Comparison of ENCODE assay signal across 8 cellular contexts in the genomic region with DNA sequence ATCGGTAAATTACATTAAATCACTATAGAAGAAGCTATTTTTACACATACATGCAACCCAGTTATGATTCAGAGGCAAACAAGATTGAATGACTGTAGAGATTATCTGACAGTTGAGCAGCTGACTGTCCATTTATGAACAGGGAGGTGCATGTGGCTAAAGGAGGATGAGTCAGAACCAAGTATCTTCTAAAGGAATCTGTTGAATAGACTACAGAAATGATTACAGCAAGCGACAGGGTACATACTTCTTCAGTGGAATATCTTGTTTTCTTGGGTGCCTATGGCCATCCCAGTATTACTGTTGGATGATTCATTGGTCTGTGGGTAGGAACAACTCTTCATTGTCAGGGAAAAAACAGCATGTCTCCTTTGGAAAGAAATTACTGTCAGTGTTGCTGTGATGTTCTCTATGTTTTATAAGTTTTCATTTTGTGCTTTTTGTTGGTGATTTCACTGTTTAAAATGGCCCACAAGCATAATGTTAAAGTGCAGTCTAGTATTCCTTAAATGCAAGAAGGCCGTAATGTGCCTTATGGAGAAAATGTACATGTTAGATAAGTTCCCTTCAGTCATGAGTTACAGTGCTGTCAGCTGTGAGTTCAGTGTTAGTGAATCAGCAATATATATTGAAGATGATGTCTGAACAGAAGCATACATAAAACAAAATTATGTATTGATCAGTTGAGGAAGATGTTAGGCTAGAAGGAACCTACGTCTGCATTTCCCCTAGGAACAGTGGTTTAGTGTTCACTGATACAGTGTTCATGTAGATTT. TPM values are rescaled to one million over a fixed set of nuclear protein-coding genes. Genes with fewer than 3 reads are reported as not detected.
DNase-seq lines count a peak whose midpoint lies in the region; ATAC-seq and TF ChIP-seq lines count a peak whose summit lies in the region.

No MANE protein-coding gene starts in this region.

- peaks cover 24% of the 10 kb centered on the region for H3K36me3 Mint-ChIP-seq in Calu3 (ENCODE audit: insufficient read depth, unreplicated experiment)
- peaks cover 48% of the 10 kb centered on the region for H3K36me3 Mint-ChIP-seq in activated naive CD4-positive, alpha-beta T cell treated with anti-CD3 and anti-CD28 coated beads, Interleukin-2, amount 10 ng/mL, durations not matched to agents 7 days and 5 days

- TF ChIP-seq CTCF in Calu3 (IDR thresholded peaks at IDR 0.05; ENCODE audit: unreplicated experiment) (no peak), testis (IDR thresholded peaks at IDR 0.05) (no peak)

- H3K36me3 ChIP-seq in mesenchymal stem cell (ENCODE audit: control insufficient read depth in 1 of 2, insufficient read depth in 2 of 2, low read depth in 1 of 2, low read length in 2 of 2) (peaks cover 0 to 9% of the 10 kb centered on the region in 2 experiments), testis (ENCODE audit: low read depth, missing control alignments) (no peaks in the 10 kb centered on the region)

- POLR2A ChIA-PET in HEK293T (lab: Yijun Ruan, JAX): no interaction called here

- H2AK5ac ChIP-seq in mesenchymal stem cell (ENCODE audit: low read length, severe bottlenecking): no peak overlapping the region

- H3K9me3 ChIP-seq in mesenchymal stem cell (ENCODE audit: control insufficient read depth, low read length) (no peaks in the 10 kb centered on the region), testis (no peaks in the 10 kb centered on the region)

- H3K4me3 Mint-ChIP-seq in Calu3 (ENCODE audit: low read depth, unreplicated experiment): no peak overlapping the region
- H3K4me3 Mint-ChIP-seq in activated naive CD4-positive, alpha-beta T cell treated with anti-CD3 and anti-CD28 coated beads, Interleukin-2, amount 10 ng/mL, durations not matched to agents 7 days and 5 days: no peak overlapping the region

- H3K4me3 ChIP-seq in mesenchymal stem cell (ENCODE audit: insufficient read depth in 1 of 2, low read depth in 1 of 2, low read length in 2 of 2) (no peak overlapping the region), testis (no peak overlapping the region)

- H3K4me1 ChIP-seq in mesenchymal stem cell (ENCODE audit: control insufficient read depth, insufficient read depth, low read depth, low read length) (no peaks in the 10 kb centered on the region), testis (no peaks in the 10 kb centered on the region)

- H3K9ac ChIP-seq in mesenchymal stem cell (ENCODE audit: low read length): peak overlapping the region; percentile 62

- ATAC-seq in HG03135 (IDR thresholded peaks at IDR 0.05; ENCODE audit: unreplicated experiment) (peak; percentile 51), GM21360 (IDR thresholded peaks at IDR 0.05; ENCODE audit: unreplicated experiment) (no peak)

- WGBS in mesenchymal stem cell: 42% methylated on average over 3 of the region's 4 CpGs
- 82 to 83% methylated on average over 4 of the region's 4 CpGs for WGBS in testis, 2 donors

- no peak for DNase-seq in Calu3
- DNase-seq in activated naive CD4-positive, alpha-beta T cell treated with anti-CD3 and anti-CD28 coated beads, Interleukin-2, amount 10 ng/mL, durations not matched to agents 7 days and 5 days: no peak
- DNase-seq in mesenchymal stem cell: peak; percentile 98
- DNase-seq in testis: no peak
- DNase-seq in activated effector memory CD4-positive, alpha-beta T cell treated with anti-CD3 and anti-CD28 coated beads, Interleukin-2, amount 50 U/mL, for 16 hours: no peak
- no peak for DNase-seq in HEK293T (ENCODE audit: extremely low spot score)

- no peak overlapping the region for H2BK120ac ChIP-seq in mesenchymal stem cell (ENCODE audit: low read depth, low read length)

- no peak overlapping the region for H3K14ac ChIP-seq in mesenchymal stem cell (ENCODE audit: low read length in 2 of 2)

- H3K27me3 Mint-ChIP-seq in Calu3 (ENCODE audit: unreplicated experiment): no peaks in the 10 kb centered on the region
- no peaks in the 10 kb centered on the region for H3K27me3 Mint-ChIP-seq in activated naive CD4-positive, alpha-beta T cell treated with anti-CD3 and anti-CD28 coated beads, Interleukin-2, amount 10 ng/mL, durations not matched to agents 7 days and 5 days

- H3K4me2 ChIP-seq in mesenchymal stem cell (ENCODE audit: low read length, poor library complexity, severe bottlenecking): no peak overlapping the region

- peaks cover 11% of the 10 kb centered on the region for H3K79me1 ChIP-seq in mesenchymal stem cell (replicated peaks; ENCODE audit: low read length, poor library complexity, severe bottlenecking)

- CTCF ChIA-PET in Calu3 (lab: Charles Lee): no interaction called here
- CTCF ChIA-PET in activated naive CD4-positive, alpha-beta T cell treated with anti-CD3 and anti-CD28 coated beads, Interleukin-2, amount 10 ng/mL, durations not matched to agents 7 days and 5 days (lab: Charles Lee): interaction anchor here (0.9 to 1.5 kb wide), 3 partner anchors 10 to 99 kb away, joined by 3 read pairs; no protein-coding TSS in a partner anchor
- CTCF ChIA-PET in HEK293T (lab: Yijun Ruan, JAX): no interaction called here

- H3K4ac ChIP-seq in mesenchymal stem cell (ENCODE audit: low read depth in 1 of 2, low read length in 2 of 2): no peak overlapping the region

- peak overlapping the region; percentile 77 for H3K27ac ChIP-seq in mesenchymal stem cell (ENCODE audit: low read length, poor library complexity, severe bottlenecking)
- no peak overlapping the region for H3K27ac ChIP-seq in testis

- H3K9me3 Mint-ChIP-seq in Calu3 (ENCODE audit: low read depth, unreplicated experiment): no peaks in the 10 kb centered on the region
- no peaks in the 10 kb centered on the region for H3K9me3 Mint-ChIP-seq in activated naive CD4-positive, alpha-beta T cell treated with anti-CD3 and anti-CD28 coated beads, Interleukin-2, amount 10 ng/mL, durations not matched to agents 7 days and 5 days

- H3K27ac Mint-ChIP-seq in Calu3 (ENCODE audit: unreplicated experiment): peak overlapping the region; percentile 17
- peak overlapping the region; percentile 82 for H3K27ac Mint-ChIP-seq in activated naive CD4-positive, alpha-beta T cell treated with anti-CD3 and anti-CD28 coated beads, Interleukin-2, amount 10 ng/mL, durations not matched to agents 7 days and 5 days

- no peak overlapping the region for H2BK5ac ChIP-seq in mesenchymal stem cell (ENCODE audit: low read depth, low read length, poor library complexity, severe bottlenecking)

- peaks cover 11% of the 10 kb centered on the region for H3K4me1 Mint-ChIP-seq in Calu3 (ENCODE audit: low read depth, unreplicated experiment)
- peaks cover 57% of the 10 kb centered on the region for H3K4me1 Mint-ChIP-seq in activated naive CD4-positive, alpha-beta T cell treated with anti-CD3 and anti-CD28 coated beads, Interleukin-2, amount 10 ng/mL, durations not matched to agents 7 days and 5 days

- H2BK15ac ChIP-seq in mesenchymal stem cell (ENCODE audit: low read depth, poor library complexity, severe bottlenecking): no peak overlapping the region

- H4K91ac ChIP-seq in mesenchymal stem cell (ENCODE audit: low read length): no peak overlapping the region

- no peak overlapping the region for H3K18ac ChIP-seq in mesenchymal stem cell (ENCODE audit: low read depth in 1 of 2, low read length in 2 of 2)

- no peak overlapping the region for H3K23ac ChIP-seq in mesenchymal stem cell (ENCODE audit: low read length in 2 of 2)

- H2AFZ ChIP-seq in mesenchymal stem cell (ENCODE audit: low read depth, low read length): no peak overlapping the region

- intact Hi-C loops in Calu3 (cut with micrococcal nuclease; ENCODE audit: unreplicated experiment) (no loop called here), testis (cut with DNase I; ENCODE audit: low total_unique reads) (no loop called here)

- H3K27me3 ChIP-seq in mesenchymal stem cell (ENCODE audit: control insufficient read depth in 1 of 2, insufficient read depth in 1 of 2, low read length in 2 of 2) (no peaks in the 10 kb centered on the region), testis (no peaks in the 10 kb centered on the region)

- H2BK12ac ChIP-seq in mesenchymal stem cell (ENCODE audit: low read length in 2 of 2): no peak overlapping the region

- no peak overlapping the region for H4K8ac ChIP-seq in mesenchymal stem cell (ENCODE audit: low read length)

- BruUV-seq in Calu3 (replicated peaks; lab: Mats Ljungman, UMichigan): no TSS peak

- no peak for TF ChIP-seq POLR2A in testis (IDR thresholded peaks at IDR 0.05)

TF ChIP-seq in HEK293T, 16 proteins besides CTCF, POLR2A, EP300 and RAD21:
- no peak for TF ChIP-seq FOXA1 (IDR thresholded peaks at IDR 0.05)
- no peak for TF ChIP-seq ELF4 (IDR thresholded peaks at IDR 0.05)
- TF ChIP-seq ZNF384 (IDR thresholded peaks at IDR 0.05): no peak

RNA-seq across cellular contexts. Expression of a gene that starts 27.0 kb away (rescaled TPM):
- total RNA-seq in Calu3 (2022): 116 and 131 TPM in 2 replicates
- 37.0 TPM for polyA plus RNA-seq in mesenchymal stem cell (2013, experiment 1 of 2)
- polyA plus RNA-seq in mesenchymal stem cell (2013, experiment 2 of 2): 40.1 TPM
- 10 to 100 TPM; 23.3 to 34.9 TPM for total RNA-seq in testis
- 15.3 TPM for polyA plus RNA-seq in testis (ENCODE audit: insufficient read depth, low read depth, low replicate concordance)

RNA-seq across cellular contexts. Expression of a gene that starts 53.8 kb away (rescaled TPM):
- total RNA-seq in Calu3 (2022) (21.4 and 21.9 TPM in 2 replicates), testis (10 to 100 TPM; 32.6 to 41.6 TPM)
- 13.6 TPM for polyA plus RNA-seq in mesenchymal stem cell (2013, experiment 1 of 2)
- 13.0 TPM for polyA plus RNA-seq in mesenchymal stem cell (2013, experiment 2 of 2)
- 31.2 TPM for polyA plus RNA-seq in testis (ENCODE audit: insufficient read depth, low read depth, low replicate concordance)
